In the genomic region with DNA sequence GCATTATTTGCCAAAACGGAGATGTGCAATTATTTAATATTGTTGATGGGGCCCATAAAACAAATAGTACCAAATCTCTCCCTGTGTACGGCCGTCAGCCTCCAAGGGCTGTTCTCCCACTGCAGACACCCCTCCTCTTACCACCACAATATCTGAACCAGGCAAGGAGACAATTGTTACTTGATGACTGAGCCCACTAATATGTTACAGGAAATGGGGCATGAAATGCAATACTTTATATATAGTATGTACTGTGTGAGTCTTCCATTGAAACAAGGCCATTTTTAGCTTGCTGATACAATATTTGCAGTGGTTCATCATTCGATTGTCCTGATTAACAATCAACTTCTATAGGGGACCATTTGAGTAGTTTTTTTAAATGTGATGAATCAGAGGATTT, we compare ENCODE assay signal across 31 cellular contexts.
"Had no signal": no experiment of that assay in that cellular context is flagged by ENCODE, and none has a peak within 500 bp of the region (broad histone marks: within the 10 kb centered on the region; RNA-seq: fewer than 3 reads in every experiment).

No MANE protein-coding gene starts in this region.

- H2AFZ ChIP-seq: parathyroid adenoma had no signal

- H3K79me2 ChIP-seq: parathyroid adenoma had no signal

- DNase-seq: activated CD4-positive, alpha-beta T cell treated with anti-CD3 and anti-CD28 coated beads for 48 hours; activated CD4-positive, alpha-beta T cell treated with anti-CD3 and anti-CD28 coated beads, Interleukin-2, amount 50 U/mL, for 48 hours; activated CD8-positive, alpha-beta memory T cell treated with anti-CD3 and anti-CD28 coated beads, Interleukin-2, amount 50 U/mL, for 4 hours; activated effector memory CD4-positive, alpha-beta T cell treated with anti-CD3 and anti-CD28 coated beads, Interleukin-2, amount 50 U/mL, for 16 hours; activated naive CD4-positive, alpha-beta T cell treated with anti-CD3 and anti-CD28 coated beads for 36 hours; activated naive CD8-positive, alpha-beta T cell treated with anti-CD3 and anti-CD28 coated beads for 36 hours; activated T-cell treated with anti-CD3 and anti-CD28 coated beads, Interleukin-2, amount 50 U/mL, for 1 hour; dorsolateral prefrontal cortex; effector memory CD4-positive, alpha-beta T cell; foreskin fibroblast; left colon; naive thymus-derived CD8-positive, alpha-beta T cell; nucleus accumbens; psoas muscle; sigmoid colon; stimulated activated CD4-positive, alpha-beta T cell treated with anti-CD3 and anti-CD28 coated beads, Interleukin-1b, Interleukin-23, amount 100 ng/mL, for 48 hours; stimulated activated CD4-positive, alpha-beta T cell treated with anti-CD3 and anti-CD28 coated beads, Interleukin-4, amount 100 ng/mL, for 4 hours; stimulated activated CD8-positive, alpha-beta memory T cell treated with anti-CD3 and anti-CD28 coated beads, Interleukin-4, amount 100 ng/mL, for 48 hours; stimulated activated naive CD8-positive, alpha-beta T cell treated with anti-CD3 and anti-CD28 coated beads, Interleukin-15, amount 100 ng/mL, for 72 hours; substantia nigra; T-helper 9 cell; uterus; WERI-Rb-1 had no signal

- H3K27ac ChIP-seq: ascending aorta, breast epithelium, parathyroid adenoma, psoas muscle, sigmoid colon, WERI-Rb-1 had no signal

- H3K9ac ChIP-seq: parathyroid adenoma had no signal

- H3K36me3 ChIP-seq: ascending aorta, breast epithelium, sigmoid colon, uterus had no signal

- ATAC-seq: activated CD4-positive, CD25-positive, alpha-beta regulatory T cell treated with anti-CD3 and anti-CD28 coated beads, Interleukin-2, amount 50 U/mL, for 24 hours; left colon; naive thymus-derived CD8-positive, alpha-beta T cell; psoas muscle; stimulated activated memory B cell treated with anti-CD40 and anti-IgM and Interleukin-4, amounts not matched to agents 10 μg/mL and 1 μg/mL and 100 μg/mL, for 72 hours; stimulated activated naive CD8-positive, alpha-beta T cell treated with anti-CD3 and anti-CD28 coated beads, Interleukin-15, amount 100 ng/mL, for 72 hours had no signal

- H3K4me1 ChIP-seq: ascending aorta, breast epithelium, parathyroid adenoma, psoas muscle, sigmoid colon, uterus had no signal

- H3K4me3 ChIP-seq: ascending aorta, breast epithelium, dorsolateral prefrontal cortex, psoas muscle, sigmoid colon, smooth muscle cell, uterus had no signal

- FAIRE-seq: colon, TTC549 had no signal

- H3K27me3 ChIP-seq: ascending aorta, breast epithelium, dorsolateral prefrontal cortex, sigmoid colon, uterus had no signal

- H3K4me2 ChIP-seq: smooth muscle cell had no signal

- H3K9me3 ChIP-seq: ascending aorta, breast epithelium, psoas muscle, sigmoid colon, uterus had no signal
